ENCODE assay signal across 1 cellular context in genomic region chr2:86420913-86421312, GRCh38.
TF ChIP-seq lines count a peak whose summit lies in the region.

No MANE protein-coding gene starts in this region.

TF ChIP-seq in K562, 482 proteins besides CTCF, POLR2A, EP300 and RAD21 (continued from another document):
- no peak for TF ChIP-seq TCF15 (CRISPR knock-in tag; IDR thresholded peaks at IDR 0.05)
- TF ChIP-seq BDP1 (IDR thresholded peaks at IDR 0.05; ENCODE audit: insufficient read depth, insufficient read length), result no peak
- no peak for TF ChIP-seq ZNF224 (CRISPR knock-in tag; IDR thresholded peaks at IDR 0.05)
- no peak for TF ChIP-seq ZNF311 (CRISPR knock-in tag; IDR thresholded peaks at IDR 0.05)
- peak; percentile 37; the same call in 1 of the 2 replicates for TF ChIP-seq NCOR1 (IDR thresholded peaks at IDR 0.05)
- no peak for TF ChIP-seq MXI1 (IDR thresholded peaks at IDR 0.05; ENCODE audit: low read depth, low read length)
